ENCODE assay signal across 18 cellular contexts in genomic region chr5:97134634-97135033, GRCh38. TPM values are rescaled to one million over a fixed set of nuclear protein-coding genes. Genes with fewer than 3 reads are reported as not detected.
DNase-seq lines count a peak whose midpoint lies in the region; ATAC-seq, FAIRE-seq and TF ChIP-seq lines count a peak whose summit lies in the region.
"Had no signal": no experiment of that assay in that cellular context is flagged by ENCODE, and none has a peak within 500 bp of the region (broad histone marks: within the 10 kb centered on the region; RNA-seq: fewer than 3 reads in every experiment).

No MANE protein-coding gene starts in this region.

- CTCF ChIA-PET in H1 (lab: Charles Lee; ENCODE audit: partially characterized antibody): interaction anchor here (0.8 to 3.1 kb wide), 10 partner anchors 8 to 266 kb away, joined by 3 to 13 read pairs (median 5); partner anchors contain the start of gene LIX1

- H3K4ac ChIP-seq in H1 (replicated peaks; ENCODE audit: insufficient read length, low read depth, low read length): no peak overlapping the region

- peak in 1 of 2 experiments; percentile 91; a peak in 1 of 3 replicates for TF ChIP-seq EP300 in H1 (IDR thresholded peaks at IDR 0.05; ENCODE audit: borderline replicate concordance in 1 of 2, low read depth in 2 of 2, low read length in 2 of 2)

- FAIRE-seq in H1 (lab: Jason Lieb, UNC) (peak; percentile 83), GM12892 (lab: Jason Lieb, UNC) (no peak)
- FAIRE-seq: G401.6 had no signal

- TF ChIP-seq RAD21 in H1 (IDR thresholded peaks at IDR 0.05 in 1 of 2, conservative IDR thresholded peaks at IDR 0.05 in 1 of 2; ENCODE audit: low read depth in 2 of 2, low read length in 2 of 2): peak; percentile 11 to 29; a peak in 1 of 4 replicates

- H3K79me2 ChIP-seq in H1 (ENCODE audit: control insufficient read depth in 1 of 2, insufficient read depth in 2 of 2, low read length in 2 of 2): no peaks in the 10 kb centered on the region

- no peak overlapping the region for H4K8ac ChIP-seq in H1 (ENCODE audit: extremely low read depth, insufficient read depth, low read length)

- no peak overlapping the region for H2BK15ac ChIP-seq in H1 (ENCODE audit: low read length)

- H3K56ac ChIP-seq in H1 (replicated peaks; ENCODE audit: insufficient read length, low read depth, low read length): no peak overlapping the region

- H3K27ac ChIP-seq in HUES64 (ENCODE audit: low read depth, low read length): peak overlapping the region; percentile 87
- H3K27ac ChIP-seq in H1 (ENCODE audit: low read depth, low read length): peak overlapping the region; percentile 55; the same call in 1 of the 2 replicates
- peak overlapping the region; percentile 39 for H3K27ac ChIP-seq in mesodermal cell (ENCODE audit: low read depth, low read length, severe bottlenecking)
- H3K27ac ChIP-seq: SK-N-MC had no signal

- H4K91ac ChIP-seq in H1 (replicated peaks; ENCODE audit: insufficient read length, low read length): peak overlapping the region; percentile 29

- H3K9me3 ChIP-seq in HUES64 (ENCODE audit: insufficient read depth, low read depth, low read length) (no peaks in the 10 kb centered on the region), H1 (ENCODE audit: insufficient read depth in 2 of 2, low read depth in 1 of 2, low read length in 1 of 2) (no peaks in the 10 kb centered on the region), mesodermal cell (ENCODE audit: control insufficient read depth, low read length) (no peaks in the 10 kb centered on the region)
- H3K9me3 ChIP-seq: Caco-2, HAP-1 had no signal

- ATAC-seq in GM19035 (IDR thresholded peaks at IDR 0.05; ENCODE audit: unreplicated experiment) (no peak), esophagus mucosa (no peak)

- H4K20me1 ChIP-seq in H1 (replicated peaks in 1 of 2; ENCODE audit: control insufficient read depth in 1 of 2, insufficient read depth in 2 of 2, low read length in 2 of 2): no peaks in the 10 kb centered on the region

- peak overlapping the region; percentile 58 for H4K5ac ChIP-seq in H1 (ENCODE audit: insufficient read length, low read depth, low read length)

- H2BK5ac ChIP-seq in H1 (ENCODE audit: low read depth, low read length): no peak overlapping the region

- TF ChIP-seq CTCF in H1 (IDR thresholded peaks at IDR 0.05; ENCODE audit: control extremely low read depth in 1 of 3, insufficient read depth in 1 of 3, low read depth in 1 of 3, low read length in 3 of 3): no peak

- H2BK20ac ChIP-seq in H1 (ENCODE audit: low read length): no peak overlapping the region

- H3K18ac ChIP-seq in H1 (ENCODE audit: extremely low read depth, low read length): no peak overlapping the region; the same call in 1 of the 2 replicates

- H3K9ac ChIP-seq in HUES64 (ENCODE audit: low read depth, low read length): peak overlapping the region; percentile 36; the same call in 1 of the 2 replicates
- H3K9ac ChIP-seq in H1 (replicated peaks in 1 of 4; ENCODE audit: extremely low read depth in 1 of 4, low read depth in 3 of 4, low read length in 3 of 4): no peak overlapping the region; a peak in 2 of 7 replicates

- no peaks in the 10 kb centered on the region for H3K79me1 ChIP-seq in H1 (ENCODE audit: low read depth, low read length)

- TF ChIP-seq POLR2A in H1 (IDR thresholded peaks at IDR 0.05; ENCODE audit: control extremely low read depth in 1 of 2, low read depth in 2 of 2, low read length in 2 of 2) (no peak), GM12892 (IDR thresholded peaks at IDR 0.05; ENCODE audit: low read depth, low read length) (no peak)

- no peaks in the 10 kb centered on the region for H3K27me3 ChIP-seq in HUES64 (ENCODE audit: insufficient read depth, low read length)
- H3K27me3 ChIP-seq in H1 (replicated peaks in 1 of 4; ENCODE audit: control insufficient read depth in 3 of 4, extremely low read depth in 1 of 4, insufficient read depth in 3 of 4, low read length in 3 of 4): no peaks in the 10 kb centered on the region

- DNase-seq in ELF-1 (ENCODE audit: low read depth, low spot score) (peak; percentile 70), H1 (ENCODE audit: low read depth in 1 of 2, low spot score in 2 of 2) (peak in 1 of 2 experiments; percentile 52), GM12892 (ENCODE audit: insufficient read length) (no peak), amniotic stem cell (lab: John Stamatoyannopoulos, UW) (no peak)
- DNase-seq: Caco-2, NCI-H1436 treated with DMSO at 0.1 percent for 48 hours, NCI-H2081 treated with DMSO at 0.1 percent for 48 hours, NCI-H226, NCI-H526 treated with DMSO at 0.1 percent for 48 hours had no signal

- H2AK5ac ChIP-seq in H1 (ENCODE audit: low read depth, low read length): no peak overlapping the region

- H3K36me3 ChIP-seq in HUES64 (ENCODE audit: insufficient read depth, low read length): no peaks in the 10 kb centered on the region; the same call in 1 of the 2 replicates
- no peaks in the 10 kb centered on the region; a peak in 1 of 8 replicates for H3K36me3 ChIP-seq in H1 (ENCODE audit: control insufficient read depth in 2 of 4, insufficient read depth in 4 of 4, low read length in 3 of 4)
- no peaks in the 10 kb centered on the region for H3K36me3 ChIP-seq in mesodermal cell (ENCODE audit: control insufficient read depth, insufficient read depth, low read length)
- H3K36me3 ChIP-seq: HAP-1 had no signal

- 0 out of 2 replicates have a peak overlapping the region, but pooled peaks have one; percentile 35 for H2AFZ ChIP-seq in H1 (ENCODE audit: low read length)

- 37% methylated on average over 3 of the region's 3 CpGs for WGBS in HUES64
- WGBS in H1 (ENCODE audit: extremely low coverage in 1 of 2, insufficient coverage in 1 of 2, insufficient read length in 1 of 2, insufficient replicate concordance in 2 of 2, low coverage in 1 of 2, low lambda C conversion rate in 2 of 2, missing lambda C conversion rate in 1 of 2), 2 experiments: 30% methylated on average over 3 of the region's 3 CpGs; no CpG with 5 or more reads in 1 of the 2 experiments
- 50 to 65% methylated on average over 1 to 2 of the region's 3 CpGs for WGBS in mesodermal cell (ENCODE audit: insufficient coverage in 2 of 2), 2 experiments

- no peak overlapping the region for H2BK12ac ChIP-seq in H1 (ENCODE audit: low read depth, low read length)

- H2BK120ac ChIP-seq in H1 (replicated peaks; ENCODE audit: low read depth, low read length): no peak overlapping the region

- H3K4me3 ChIP-seq in HUES64 (ENCODE audit: low read length) (peak overlapping the region; percentile 21; the same call in 1 of the 2 replicates), H1 (ENCODE audit: extremely low read depth in 1 of 4, insufficient read depth in 2 of 4, low read depth in 3 of 4, low read length in 4 of 4) (peak overlapping the region in 1 of 4 experiments; percentile 28; a peak in 2 of 8 replicates), mesodermal cell (ENCODE audit: extremely low read depth, insufficient read depth, low read length, poor library complexity, severe bottlenecking) (no peak overlapping the region)
- H3K4me3 ChIP-seq: HAP-1, SK-N-MC had no signal

- H3K23me2 ChIP-seq in H1 (ENCODE audit: low read depth, low read length): no peaks in the 10 kb centered on the region; the same call in 1 of the 2 replicates

- POLR2A ChIA-PET in H1 (lab: Charles Lee; ENCODE audit: partially characterized antibody): no interaction called here

- no peak overlapping the region for H3K23ac ChIP-seq in H1 (ENCODE audit: insufficient read length)

- H3K14ac ChIP-seq in H1 (ENCODE audit: insufficient read length): no peak overlapping the region

- H3K4me1 ChIP-seq in HUES64 (ENCODE audit: insufficient read depth, low read length) (peaks cover 29% of the 10 kb centered on the region), H1 (replicated peaks in 1 of 4; ENCODE audit: control insufficient read depth in 3 of 4, insufficient read depth in 4 of 4, low read length in 3 of 4) (peaks cover 0 to 10% (median 6%) of the 10 kb centered on the region in 4 experiments; a peak in 2 of 7 replicates), mesodermal cell (ENCODE audit: control insufficient read depth, insufficient read depth, low read length, poor library complexity, severe bottlenecking) (peaks cover 3% of the 10 kb centered on the region)
- H3K4me1 ChIP-seq: Caco-2, HAP-1 had no signal

- peak overlapping the region; percentile 57; a peak in 2 of 4 replicates for H3K4me2 ChIP-seq in H1 (ENCODE audit: insufficient read depth in 1 of 2, low read depth in 2 of 2, low read length in 2 of 2)

TF ChIP-seq in H1, 55 proteins besides CTCF, POLR2A, EP300 and RAD21 (continues in another document):
- TF ChIP-seq BCL11A (IDR thresholded peaks at IDR 0.05; ENCODE audit: low read depth in 2 of 2, low read length in 2 of 2) (peak in 1 of 2 experiments; percentile 38), POU5F1 (IDR thresholded peaks at IDR 0.05; ENCODE audit: low read depth, low read length) (0 out of 2 replicates have a peak, but pooled peaks have one; percentile 31)

RNA-seq across cellular contexts. Expression of gene LIX1, which starts 7.8 kb away (rescaled TPM):
- polyA plus RNA-seq in HUES64 (2013, experiment 1 of 2): 7.1 TPM
- 6.7 TPM for polyA plus RNA-seq in HUES64 (2013, experiment 2 of 2)
- 0.26 and 0.33 TPM in 2 replicates for total RNA-seq in H1 (2021; fragmentation: NEBNext Ultra II Directional; extraction: Animal tissue kit (Norgen Biotek cat#: 25700))
- 0.39 and 0.45 TPM in 2 replicates for polyA plus RNA-seq in H1 (2011; rRNA removed)
- 0.66 TPM for polyA plus RNA-seq in H1 (2011; cell fraction: cytosol; rRNA removed)
- 0.37 TPM for polyA plus RNA-seq in H1 (2011; cell fraction: nucleus; rRNA removed)
- polyA plus RNA-seq in H1 (2012, experiment 1 of 2): 0.39 to 1.1 TPM (median 0.57 TPM) in 4 replicates
- 0.21 TPM for polyA plus RNA-seq in H1 (2012, experiment 2 of 2)
- 0.10 TPM for polyA plus RNA-seq in H1 (2013, experiment 1 of 2)
- polyA plus RNA-seq in H1 (2013, experiment 2 of 2): 0.09 TPM
- polyA minus RNA-seq in H1 (2011; rRNA and poly(A)+ RNA removed): 1.3 and 1.4 TPM in 2 replicates
- polyA minus RNA-seq in H1 (2011; cell fraction: cytosol; rRNA and poly(A)+ RNA removed): 0.73 TPM
- 0.50 TPM for polyA minus RNA-seq in H1 (2011; cell fraction: nucleus; rRNA and poly(A)+ RNA removed)
- polyA plus RNA-seq in mesodermal cell (2013, experiment 1 of 2): 19.5 TPM
- polyA plus RNA-seq in mesodermal cell (2013, experiment 2 of 2): 24.6 TPM
- not detected for polyA plus RNA-seq in GM12892 (2012; ENCODE audit: missing spikeins)
- total RNA-seq in esophagus mucosa: not detected
- total RNA-seq: A673 had no signal
- polyA plus RNA-seq: CD14-positive monocyte had no signal

RNA-seq across cellular contexts. Expression of gene RIOK2, which starts 48.4 kb away (rescaled TPM):
- polyA plus RNA-seq in HUES64 (2013, experiment 1 of 2): 15.7 TPM
- 20.3 TPM for polyA plus RNA-seq in HUES64 (2013, experiment 2 of 2)
- 35.0 and 35.8 TPM in 2 replicates for total RNA-seq in H1 (2021; fragmentation: NEBNext Ultra II Directional; extraction: Animal tissue kit (Norgen Biotek cat#: 25700))
- 2.7 and 5.4 TPM in 2 replicates for polyA plus RNA-seq in H1 (2011; rRNA removed)
- 8.2 TPM for polyA plus RNA-seq in H1 (2011; cell fraction: cytosol; rRNA removed)
- polyA plus RNA-seq in H1 (2011; cell fraction: nucleus; rRNA removed): 7.7 TPM
- polyA plus RNA-seq in H1 (2012, experiment 1 of 2): 18.6 to 39.7 TPM (median 24.2 TPM) in 4 replicates
- 0.97 TPM for polyA plus RNA-seq in H1 (2012, experiment 2 of 2)
- polyA plus RNA-seq in H1 (2013, experiment 1 of 2): 19.2 TPM
- polyA plus RNA-seq in H1 (2013, experiment 2 of 2): 23.2 TPM
- polyA minus RNA-seq in H1 (2011; rRNA and poly(A)+ RNA removed): 12.8 and 19.1 TPM in 2 replicates
- 12.8 TPM for polyA minus RNA-seq in H1 (2011; cell fraction: cytosol; rRNA and poly(A)+ RNA removed)
- polyA minus RNA-seq in H1 (2011; cell fraction: nucleus; rRNA and poly(A)+ RNA removed): 37.9 TPM
- polyA plus RNA-seq in mesodermal cell (2013, experiment 1 of 2): 30.8 TPM
- 31.8 TPM for polyA plus RNA-seq in mesodermal cell (2013, experiment 2 of 2)
- polyA plus RNA-seq in GM12892 (2012; ENCODE audit: missing spikeins): 23.5 TPM
- total RNA-seq in esophagus mucosa: 14.7 TPM
